Comparison of ENCODE assay signal across 36 cellular contexts in the genomic region with DNA sequence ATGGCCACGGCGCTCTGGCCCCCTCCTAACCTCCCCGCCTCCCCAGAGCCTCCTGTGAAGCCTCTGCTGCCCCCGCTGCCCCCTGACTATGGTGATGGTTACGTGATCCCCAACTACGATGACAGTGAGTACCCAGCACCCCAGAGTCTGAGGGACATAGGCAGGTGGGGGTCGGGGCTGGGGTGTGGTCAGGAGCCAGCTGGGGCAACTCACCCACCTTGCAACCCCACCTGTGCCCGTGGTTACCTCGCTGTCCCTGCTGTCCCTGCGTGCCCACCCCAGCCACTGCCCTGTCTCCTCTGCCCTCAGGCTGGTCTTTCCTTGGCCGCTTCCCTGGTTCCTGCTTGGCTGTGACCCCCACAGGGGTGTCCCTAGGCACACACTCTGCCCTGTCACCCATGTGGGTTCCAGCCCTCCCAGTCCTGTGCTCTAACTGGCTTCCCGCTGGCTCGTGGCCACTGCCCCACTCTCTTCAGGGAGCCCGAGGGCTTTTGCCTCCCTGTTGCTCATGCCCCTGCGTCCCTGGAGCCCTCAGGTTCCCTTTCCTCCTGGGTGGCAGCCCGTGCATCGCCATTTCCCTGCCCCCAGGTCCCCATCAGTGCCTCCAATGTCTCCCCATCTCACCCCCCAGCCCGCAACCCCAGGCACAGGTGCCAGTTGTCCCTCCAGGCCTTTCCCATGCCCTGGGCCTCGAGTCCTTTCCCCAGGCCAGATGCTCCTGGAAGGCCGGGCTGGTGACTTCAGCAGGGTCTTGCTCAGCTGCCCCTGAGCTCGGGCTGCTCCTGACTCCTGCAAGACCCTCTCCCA. TPM values are rescaled to one million over a fixed set of nuclear protein-coding genes. Genes with fewer than 3 reads are reported as not detected.
DNase-seq lines count a peak whose midpoint lies in the region; ATAC-seq and TF ChIP-seq lines count a peak whose summit lies in the region.
"Had no signal": no experiment of that assay in that cellular context is flagged by ENCODE, and none has a peak within 500 bp of the region (broad histone marks: within the 10 kb centered on the region; RNA-seq: fewer than 3 reads in every experiment).

No MANE protein-coding gene starts in this region.

- H2AK5ac ChIP-seq in mesenchymal stem cell (ENCODE audit: low read length, severe bottlenecking): no peak overlapping the region

- no peak overlapping the region for H3K27ac ChIP-seq in mammary epithelial cell (ENCODE audit: insufficient read depth, low read depth, low read length)
- H3K27ac ChIP-seq in caudate nucleus (ENCODE audit: low read depth, low read length): peak overlapping the region; percentile 2
- peak overlapping the region; percentile 52 to 89 for H3K27ac ChIP-seq in ovary
- H3K27ac ChIP-seq in uterus: peak overlapping the region; percentile 95 to 97
- no peak overlapping the region for H3K27ac ChIP-seq in mesenchymal stem cell (ENCODE audit: low read length, poor library complexity, severe bottlenecking)
- H3K27ac ChIP-seq: A549, colonic mucosa, left ventricle myocardium inferior, neutrophil, psoas muscle, upper lobe of right lung had no signal

- TF ChIP-seq CTCF in MCF 10A (IDR thresholded peaks at IDR 0.05; ENCODE audit: unreplicated experiment) (no peak), mammary epithelial cell (conservative IDR thresholded peaks at IDR 0.05 in 1 of 2, IDR thresholded peaks at IDR 0.05 in 1 of 2; ENCODE audit: extremely low read depth in 1 of 2, insufficient read depth in 1 of 2, low read depth in 1 of 2, low read length in 2 of 2) (no peak), ovary (IDR thresholded peaks at IDR 0.05) (no peak), uterus (IDR thresholded peaks at IDR 0.05) (no peak)

- in situ Hi-C loops in mammary epithelial cell (cut with MboI; ENCODE audit: low sequenced_read_pairs in 2 of 2): no loop called here

- H4K20me1 ChIP-seq in mammary epithelial cell (ENCODE audit: insufficient read depth, low read length): no peaks in the 10 kb centered on the region

- H3K23ac ChIP-seq in mesenchymal stem cell (ENCODE audit: low read length in 2 of 2): no peak overlapping the region

- TF ChIP-seq POLR2A in ovary (IDR thresholded peaks at IDR 0.05): no peak
- TF ChIP-seq POLR2A in uterus (IDR thresholded peaks at IDR 0.05): no peak

- no peak overlapping the region for H2BK15ac ChIP-seq in mesenchymal stem cell (ENCODE audit: low read depth, poor library complexity, severe bottlenecking)

- no peak overlapping the region for H2AFZ ChIP-seq in mammary epithelial cell (ENCODE audit: low read depth, low read length)
- no peak overlapping the region for H2AFZ ChIP-seq in mesenchymal stem cell (ENCODE audit: low read depth, low read length)
- H2AFZ ChIP-seq: GM23338 had no signal

- DNase-seq in MCF 10A (ENCODE audit: unreplicated experiment) (no peak), mammary epithelial cell (no peak), caudate nucleus (lab: John Stamatoyannopoulos, UW) (no peak), ovary (no peak), uterus (no peak), NCI-H774 (lab: John Stamatoyannopoulos, UW) (no peak), mesenchymal stem cell (no peak)
- DNase-seq: activated CD4-positive, alpha-beta memory T cell treated with anti-CD3 and anti-CD28 coated beads, Interleukin-2, amount 10 ng/mL, durations not matched to agents 7 days and 5 days; activated CD4-positive, CD25-positive, alpha-beta regulatory T cell treated with anti-CD3 and anti-CD28 coated beads, Interleukin-2, amount 50 U/mL, for 72 hours; activated CD8-positive, alpha-beta memory T cell treated with anti-CD3 and anti-CD28 coated beads, Interleukin-2, amount 50 U/mL, for 4 hours; AML-193; CD4-positive, alpha-beta memory T cell; colonic mucosa; erythroblast; HFFc6; left ventricle myocardium inferior; naive B cell; NCI-H1105; NCI-H2081; NCI-H524 treated with DMSO at 0.1 percent for 48 hours; NK-92 treated with Interleukin-12 subunit alpha and Interleukin-12 subunit beta, amount 100 ng/mL, for 24 hours; sigmoid colon; stimulated activated CD4-positive, alpha-beta T cell treated with anti-CD3 and anti-CD28 coated beads, Interleukin-4, amount 100 ng/mL, for 1 hour; T-helper 2 cell; upper lobe of right lung had no signal

- POLR2A ChIA-PET in MCF 10A (lab: Yijun Ruan, JAX): no interaction called here

- no peak overlapping the region for H3K9ac ChIP-seq in mammary epithelial cell (ENCODE audit: insufficient read depth, low read length)
- no peak overlapping the region for H3K9ac ChIP-seq in mesenchymal stem cell (ENCODE audit: low read length)

- H3K18ac ChIP-seq in mesenchymal stem cell (ENCODE audit: low read depth in 1 of 2, low read length in 2 of 2): no peak overlapping the region

- no peaks in the 10 kb centered on the region for H3K79me2 ChIP-seq in mammary epithelial cell (ENCODE audit: insufficient read depth, low read length)

- H4K91ac ChIP-seq in mesenchymal stem cell (ENCODE audit: low read length): no peak overlapping the region

- H3K4me2 ChIP-seq in mammary epithelial cell (ENCODE audit: insufficient read depth, low read depth, low read length) (no peak overlapping the region), mesenchymal stem cell (ENCODE audit: low read length, poor library complexity, severe bottlenecking) (no peak overlapping the region)
- H3K4me2 ChIP-seq: A549, GM23338 had no signal

- intact Hi-C loops in MCF 10A (cut with micrococcal nuclease) (no loop called here), mammary epithelial cell (cut with micrococcal nuclease) (loop anchor here (10.0 kb wide), 1 partner anchor 267 kb away; no protein-coding TSS in a partner anchor), ovary (cut with DNase I) (loop anchor here in 1 of 4 donors (5.0 kb wide), 1 partner anchor 36 kb away; no protein-coding TSS in a partner anchor), uterus (cut with DNase I; ENCODE audit: low total_unique reads) (no loop called here)

- WGBS in mammary epithelial cell (ENCODE audit: low coverage, missing lambda C conversion rate): 82% methylated on average over 14 of the region's 21 CpGs
- WGBS in ovary, 3 donors: 80 to 82% (median 80%) methylated on average over 21 of the region's 21 CpGs
- WGBS in mesenchymal stem cell: 96% methylated on average over 18 of the region's 21 CpGs

- dilution Hi-C loops in mammary epithelial cell (cut with HindIII; ENCODE audit: low sequenced_read_pairs): loop anchor here (5.0 kb wide), 1 partner anchor 46 kb away; no protein-coding TSS in a partner anchor

- H3K9me3 ChIP-seq in mammary epithelial cell (replicated peaks; ENCODE audit: insufficient read depth, low read length) (no peaks in the 10 kb centered on the region), ovary (no peaks in the 10 kb centered on the region), uterus (no peaks in the 10 kb centered on the region), mesenchymal stem cell (ENCODE audit: control insufficient read depth, low read length) (no peaks in the 10 kb centered on the region)
- H3K9me3 ChIP-seq: A549, colonic mucosa, left ventricle myocardium inferior, neutrophil, psoas muscle, sigmoid colon, upper lobe of right lung had no signal

- H3K36me3 ChIP-seq in mammary epithelial cell (ENCODE audit: insufficient read depth, low read length) (no peaks in the 10 kb centered on the region), ovary (no peaks in the 10 kb centered on the region), uterus (no peaks in the 10 kb centered on the region), mesenchymal stem cell (ENCODE audit: control insufficient read depth in 1 of 2, insufficient read depth in 2 of 2, low read depth in 1 of 2, low read length in 2 of 2) (peaks cover 66 to 73% of the 10 kb centered on the region in 2 experiments)
- H3K36me3 ChIP-seq: colonic mucosa, left ventricle myocardium inferior, neutrophil had no signal

- no peak overlapping the region for H2BK120ac ChIP-seq in mesenchymal stem cell (ENCODE audit: low read depth, low read length)

- no peaks in the 10 kb centered on the region for H3K9me3 Mint-ChIP-seq in MCF 10A (ENCODE audit: unreplicated experiment)
- H3K9me3 Mint-ChIP-seq: activated CD4-positive, alpha-beta memory T cell treated with anti-CD3 and anti-CD28 coated beads, Interleukin-2, amount 10 ng/mL, durations not matched to agents 7 days and 5 days; activated naive CD4-positive, alpha-beta T cell treated with anti-CD3 and anti-CD28 coated beads, Interleukin-2, amount 50 U/mL, for 72 hours; activated T-helper 17 cell treated with anti-CD3 and anti-CD28 coated beads, Interleukin-2, amount 50 U/mL, for 72 hours; GM23338; HFFc6; IgD-negative memory B cell; mesothelial cell of epicardium; naive B cell had no signal

- H3K27me3 ChIP-seq in mammary epithelial cell (ENCODE audit: insufficient read depth, low read length) (no peaks in the 10 kb centered on the region), ovary (no peaks in the 10 kb centered on the region), uterus (no peaks in the 10 kb centered on the region), mesenchymal stem cell (ENCODE audit: control insufficient read depth in 1 of 2, insufficient read depth in 1 of 2, low read length in 2 of 2) (no peaks in the 10 kb centered on the region)
- H3K27me3 ChIP-seq: upper lobe of right lung had no signal

- H3K14ac ChIP-seq in mesenchymal stem cell (ENCODE audit: low read length in 2 of 2): no peak overlapping the region

- no peak overlapping the region for H3K4me3 ChIP-seq in mammary epithelial cell (replicated peaks in 1 of 3; ENCODE audit: insufficient read depth in 1 of 3, low read depth in 2 of 3, low read length in 3 of 3)
- H3K4me3 ChIP-seq in ovary: no peak overlapping the region
- no peak overlapping the region for H3K4me3 ChIP-seq in uterus
- no peak overlapping the region for H3K4me3 ChIP-seq in mesenchymal stem cell (ENCODE audit: insufficient read depth in 1 of 2, low read depth in 1 of 2, low read length in 2 of 2)
- H3K4me3 ChIP-seq: A549, colonic mucosa, GM23338, left ventricle myocardium inferior, psoas muscle, sigmoid colon had no signal

- no TSS peak for BruUV-seq in MCF 10A (replicated peaks; lab: Mats Ljungman, UMichigan)
- no TSS peak for BruUV-seq in mammary epithelial cell (replicated peaks; lab: Mats Ljungman, UMichigan)

- peaks cover 8% of the 10 kb centered on the region for H3K4me1 Mint-ChIP-seq in MCF 10A (ENCODE audit: insufficient read depth, unreplicated experiment)
- H3K4me1 Mint-ChIP-seq: activated T-helper 17 cell treated with anti-CD3 and anti-CD28 coated beads, Interleukin-2, amount 50 U/mL, for 72 hours had no signal

- H3K4ac ChIP-seq in mesenchymal stem cell (ENCODE audit: low read depth in 1 of 2, low read length in 2 of 2): no peak overlapping the region

- CTCF ChIA-PET in MCF 10A (lab: Yijun Ruan, JAX) (interaction anchor here (0.7 kb wide), 1 partner anchor 16 kb away, joined by 4 read pairs; a partner anchor contains a TSS), mammary epithelial cell (lab: Charles Lee; ENCODE audit: low non-redundant PET) (no interaction called here)

- no peak overlapping the region for H2BK12ac ChIP-seq in mesenchymal stem cell (ENCODE audit: low read length in 2 of 2)

- no peak for TF ChIP-seq EP300 in ovary (IDR thresholded peaks at IDR 0.05)

- no peak overlapping the region for H3K4me3 Mint-ChIP-seq in MCF 10A (ENCODE audit: unreplicated experiment)
- H3K4me3 Mint-ChIP-seq: activated CD4-positive, alpha-beta memory T cell treated with anti-CD3 and anti-CD28 coated beads, Interleukin-2, amount 10 ng/mL, durations not matched to agents 7 days and 5 days; activated T-helper 17 cell treated with anti-CD3 and anti-CD28 coated beads, Interleukin-2, amount 50 U/mL, for 72 hours; CD4-positive, alpha-beta memory T cell; GM23338; HFFc6; mesothelial cell of epicardium had no signal

- no peak overlapping the region for H2BK5ac ChIP-seq in mesenchymal stem cell (ENCODE audit: low read depth, low read length, poor library complexity, severe bottlenecking)

- no peak for ATAC-seq in GM18517 (IDR thresholded peaks at IDR 0.05; ENCODE audit: unreplicated experiment)
- ATAC-seq: A549; activated naive CD4-positive, alpha-beta T cell treated with anti-CD3 and anti-CD28 coated beads, Interleukin-2, amount 50 U/mL, for 72 hours; activated T-helper 17 cell treated with anti-CD3 and anti-CD28 coated beads, Interleukin-2, amount 50 U/mL, for 72 hours; GM23338; psoas muscle; upper lobe of right lung had no signal

- H3K36me3 Mint-ChIP-seq in MCF 10A (ENCODE audit: insufficient read depth, unreplicated experiment): peaks cover 14% of the 10 kb centered on the region
- H3K36me3 Mint-ChIP-seq: activated naive CD4-positive, alpha-beta T cell treated with anti-CD3 and anti-CD28 coated beads, Interleukin-2, amount 50 U/mL, for 72 hours; naive B cell had no signal

- H3K4me1 ChIP-seq in mammary epithelial cell (ENCODE audit: insufficient read depth, low read length) (peaks cover 13% of the 10 kb centered on the region), ovary (ENCODE audit: insufficient read depth) (peaks cover 16% of the 10 kb centered on the region), uterus (peaks cover 7 to 15% of the 10 kb centered on the region in 2 donors), mesenchymal stem cell (ENCODE audit: control insufficient read depth, insufficient read depth, low read depth, low read length) (peaks cover 62% of the 10 kb centered on the region)
- H3K4me1 ChIP-seq: colonic mucosa, psoas muscle, upper lobe of right lung had no signal

- no peak overlapping the region for H4K8ac ChIP-seq in mesenchymal stem cell (ENCODE audit: low read length)

- peaks cover 18% of the 10 kb centered on the region for H3K79me1 ChIP-seq in mesenchymal stem cell (replicated peaks; ENCODE audit: low read length, poor library complexity, severe bottlenecking)

- H3K27me3 Mint-ChIP-seq in MCF 10A (ENCODE audit: insufficient read depth, unreplicated experiment): no peaks in the 10 kb centered on the region
- H3K27me3 Mint-ChIP-seq: naive B cell had no signal

- H3K27ac Mint-ChIP-seq in MCF 10A (ENCODE audit: low read depth, unreplicated experiment): peak overlapping the region; percentile 34
- H3K27ac Mint-ChIP-seq: activated CD4-positive, alpha-beta memory T cell treated with anti-CD3 and anti-CD28 coated beads, Interleukin-2, amount 10 ng/mL, durations not matched to agents 7 days and 5 days; activated T-helper 17 cell treated with anti-CD3 and anti-CD28 coated beads, Interleukin-2, amount 50 U/mL, for 72 hours; GM23338; IgD-negative memory B cell; mesothelial cell of epicardium had no signal

RNA-seq across cellular contexts. Expression of a gene that starts 4.0 kb away (rescaled TPM):
- total RNA-seq in MCF 10A (2022): not detected in 2 replicates
- total RNA-seq in mammary epithelial cell: 10 to 100 TPM in 1 of 2 donors, under 1 TPM in 1; 0.24 to 16.7 TPM
- polyA plus RNA-seq in mammary epithelial cell: 0.06 TPM
- polyA minus RNA-seq in mammary epithelial cell: 5.3 TPM
- total RNA-seq in ovary: 100 to 1,000 TPM; 137 to 563 (median 327) TPM
- 100 to 1,000 TPM; 240 to 283 TPM for polyA plus RNA-seq in ovary
- 100 to 1,000 TPM in 3 of 4 donors, 10 to 100 TPM in 1; 88.9 to 395 (median 303) TPM for total RNA-seq in uterus
- 95.5 TPM for polyA plus RNA-seq in mesenchymal stem cell (2013, experiment 1 of 2)
- 88.2 TPM for polyA plus RNA-seq in mesenchymal stem cell (2013, experiment 2 of 2)
- total RNA-seq: HT-29 had no signal
- polyA plus RNA-seq: A549 had no signal

RNA-seq across cellular contexts. Expression of a gene that starts 15.2 kb away (rescaled TPM):
- 118 and 179 TPM in 2 replicates for total RNA-seq in MCF 10A (2022)
- 100 to 1,000 TPM in 1 of 2 donors, 10 to 100 TPM in 1; 72.8 to 144 TPM for total RNA-seq in mammary epithelial cell
- polyA plus RNA-seq in mammary epithelial cell: 187 TPM
- polyA minus RNA-seq in mammary epithelial cell: 144 TPM
- 100 to 1,000 TPM in 2 of 7 donors, 10 to 100 TPM in 5; 42.4 to 118 (median 76.9) TPM for total RNA-seq in ovary
- 10 to 100 TPM; 35.3 to 63.5 TPM for polyA plus RNA-seq in ovary
- total RNA-seq in uterus: 10 to 100 TPM; 12.9 to 73.3 (median 33.7) TPM
- 59.3 TPM for polyA plus RNA-seq in mesenchymal stem cell (2013, experiment 1 of 2)
- polyA plus RNA-seq in mesenchymal stem cell (2013, experiment 2 of 2): 56.2 TPM

RNA-seq across cellular contexts. Expression of a gene that starts 25.8 kb away (rescaled TPM):
- total RNA-seq in MCF 10A (2022): 19.2 and 22.8 TPM in 2 replicates
- 10 to 100 TPM; 11.8 to 18.7 TPM for total RNA-seq in mammary epithelial cell
- polyA plus RNA-seq in mammary epithelial cell: 5.3 TPM
- polyA minus RNA-seq in mammary epithelial cell: 4.8 TPM
- total RNA-seq in ovary: 10 to 100 TPM; 20.9 to 37.3 (median 30.2) TPM
- 10 to 100 TPM in 1 of 2 donors, 1 to 10 TPM in 1; 5.1 to 24.7 TPM for polyA plus RNA-seq in ovary
- total RNA-seq in uterus: 10 to 100 TPM; 10.6 to 33.6 (median 23.6) TPM
- 6.5 TPM for polyA plus RNA-seq in mesenchymal stem cell (2013, experiment 1 of 2)
- 5.7 TPM for polyA plus RNA-seq in mesenchymal stem cell (2013, experiment 2 of 2)

RNA-seq across cellular contexts. Expression of a gene that starts 33.0 kb away (rescaled TPM):
- total RNA-seq in MCF 10A (2022) (not detected in 2 replicates), mammary epithelial cell (10 to 100 TPM in 1 of 2 donors, under 1 TPM in 1; 0.82 to 31.0 TPM), ovary (1 to 10 TPM in 3 of 7 donors, under 1 TPM in 1, not detected in 3; 0.46 to 2.0 (median 1.6) TPM), uterus (not detected)
- polyA plus RNA-seq in mammary epithelial cell (0.11 TPM), ovary (1 to 10 TPM in 1 of 2 donors, under 1 TPM in 1; 0.35 to 1.5 TPM)
- not detected for polyA minus RNA-seq in mammary epithelial cell
- polyA plus RNA-seq in mesenchymal stem cell (2013, experiment 1 of 2): not detected
- not detected for polyA plus RNA-seq in mesenchymal stem cell (2013, experiment 2 of 2)
- total RNA-seq: activated CD4-positive, alpha-beta memory T cell treated with anti-CD3 and anti-CD28 coated beads, Interleukin-2, amount 10 ng/mL, durations not matched to agents 7 days and 5 days; activated naive CD4-positive, alpha-beta T cell treated with anti-CD3 and anti-CD28 coated beads, Interleukin-2, amount 50 U/mL, for 72 hours; activated T-helper 17 cell treated with anti-CD3 and anti-CD28 coated beads, Interleukin-2, amount 50 U/mL, for 72 hours; bronchial epithelial cell; CD4-positive, alpha-beta memory T cell; GM23338; HT-29; sigmoid colon had no signal
- polyA plus RNA-seq: A549; CD4-positive, alpha-beta memory T cell; IgD-negative memory B cell had no signal

RNA-seq across cellular contexts. Expression of a gene that starts 42.8 kb away (rescaled TPM):
- total RNA-seq in MCF 10A (2022) (not detected in 2 replicates), mammary epithelial cell (not detected), ovary (1 to 10 TPM in 4 of 7 donors, under 1 TPM in 1, not detected in 2; 0.72 to 3.2 (median 1.9) TPM), uterus (1 to 10 TPM in 1 of 4 donors, under 1 TPM in 1, not detected in 2; 0.76 to 1.4 TPM)
- polyA plus RNA-seq in mammary epithelial cell (not detected), ovary (1 to 10 TPM in 1 of 2 donors, under 1 TPM in 1; 0.40 to 1.7 TPM)
- polyA minus RNA-seq in mammary epithelial cell: not detected
- not detected for polyA plus RNA-seq in mesenchymal stem cell (2013, experiment 1 of 2)
- not detected for polyA plus RNA-seq in mesenchymal stem cell (2013, experiment 2 of 2)
- polyA plus RNA-seq: A549; CD4-positive, alpha-beta memory T cell; IgD-negative memory B cell had no signal

Comparison
In these comparisons a context has a peak if more than half of its experiments do, and no peak if none do; other contexts are left out.
1. H3K27ac ChIP-seq: peak in caudate nucleus (single experiment), ovary (2 of 2) and uterus (2 of 2); none in mammary epithelial cell (single experiment) and mesenchymal stem cell (single experiment).
2. RNA of a gene that starts 4.0 kb away (total RNA-seq): 88.9 to 395 TPM in uterus and 137 to 563 TPM in ovary; 0.24 to 16.7 TPM in mammary epithelial cell and not detected in MCF 10A; every median in the first group is over 4 times any median in the second.